Comparison of ENCODE assay signal across 1 cellular context in genomic region chr21:43334214-43334958, GRCh38.
TF ChIP-seq lines count a peak whose summit lies in the region.

No MANE protein-coding gene starts in this region.

TF ChIP-seq in SK-N-SH, 30 proteins besides CTCF, POLR2A, EP300 and RAD21:
- TF ChIP-seq ZBTB33 (IDR thresholded peaks at IDR 0.05; ENCODE audit: borderline replicate concordance, low read depth) = no peak
- TF ChIP-seq FOXM1 (IDR thresholded peaks at IDR 0.05; ENCODE audit: low read depth) = no peak
- no peak for TF ChIP-seq JUND (IDR thresholded peaks at IDR 0.05)
